Comparison of ENCODE assay signal across 14 cellular contexts in genomic region chr14:69318901-69319475, GRCh38. TPM values are rescaled to one million over a fixed set of nuclear protein-coding genes. Genes with fewer than 3 reads are reported as not detected.
"Had no signal": no experiment of that assay in that cellular context is flagged by ENCODE, and none has a peak within 500 bp of the region (broad histone marks: within the 10 kb centered on the region; RNA-seq: fewer than 3 reads in every experiment).

No MANE protein-coding gene starts in this region.

- H3K27me3 ChIP-seq: adrenal gland, cardiac muscle cell, upper lobe of left lung had no signal

- H3K36me3 Mint-ChIP-seq: natural killer cell had no signal

- H3K9me3 Mint-ChIP-seq: natural killer cell; stimulated activated naive CD8-positive, alpha-beta T cell treated with anti-CD3 and anti-CD28 coated beads, Interleukin-15, Interleukin-2, amounts not matched to agents 100 ng/mL and 50 ng/mL, for 24 hours; T-helper 1 cell treated with Interleukin-12 subunit alpha and Interleukin-12 subunit beta and Interleukin-4 antibody, amounts not matched to agents 30 μg/mL and 1 μg/mL, for 36 hours had no signal

- H3K4me3 ChIP-seq: adrenal gland, cardiac muscle cell, left ventricle myocardium inferior, skin epidermis, upper lobe of left lung had no signal

- H3K4me1 Mint-ChIP-seq: natural killer cell had no signal

- H3K9me3 ChIP-seq: adrenal gland, left ventricle myocardium inferior, upper lobe of left lung had no signal

- H3K4me3 Mint-ChIP-seq: natural killer cell; stimulated activated naive CD8-positive, alpha-beta T cell treated with anti-CD3 and anti-CD28 coated beads, Interleukin-15, Interleukin-2, amounts not matched to agents 100 ng/mL and 50 ng/mL, for 24 hours; T-helper 1 cell treated with Interleukin-12 subunit alpha and Interleukin-12 subunit beta and Interleukin-4 antibody, amounts not matched to agents 30 μg/mL and 1 μg/mL, for 36 hours had no signal

- DNase-seq: activated CD4-positive, alpha-beta T cell treated with anti-CD3 and anti-CD28 coated beads, Interleukin-2, amount 50 U/mL, for 48 hours; activated naive CD4-positive, alpha-beta T cell treated with Interleukin-2 at 50 U/mL for 16 hours; left ventricle myocardium inferior; retina; stimulated activated CD4-positive, alpha-beta T cell treated with anti-CD3 and anti-CD28 coated beads, Interleukin-4, amount 100 ng/mL, for 24 hours; upper lobe of left lung had no signal

- ATAC-seq: natural killer cell had no signal

- H3K27ac ChIP-seq: adrenal gland, cardiac muscle cell, left ventricle myocardium inferior, upper lobe of left lung, VCaP had no signal

- H3K36me3 ChIP-seq: adrenal gland, cardiac muscle cell, upper lobe of left lung had no signal

- H3K27ac Mint-ChIP-seq: natural killer cell; stimulated activated naive CD8-positive, alpha-beta T cell treated with anti-CD3 and anti-CD28 coated beads, Interleukin-15, Interleukin-2, amounts not matched to agents 100 ng/mL and 50 ng/mL, for 24 hours; T-helper 1 cell treated with Interleukin-12 subunit alpha and Interleukin-12 subunit beta and Interleukin-4 antibody, amounts not matched to agents 30 μg/mL and 1 μg/mL, for 36 hours had no signal

- H3K27me3 Mint-ChIP-seq: stimulated activated naive CD8-positive, alpha-beta T cell treated with anti-CD3 and anti-CD28 coated beads, Interleukin-15, Interleukin-2, amounts not matched to agents 100 ng/mL and 50 ng/mL, for 24 hours had no signal

RNA-seq across cellular contexts. Expression of gene GALNT16, which starts 59.0 kb away (rescaled TPM):
- total RNA-seq: natural killer cell had no signal
- polyA plus RNA-seq: keratinocyte had no signal
